ENCODE assay signal across 1 cellular context in genomic region chr20:38962898-38963484, GRCh38.
TF ChIP-seq lines count a peak whose summit lies in the region.

No MANE protein-coding gene starts in this region.

TF ChIP-seq in H1, 55 proteins besides CTCF, POLR2A, EP300 and RAD21 (continued from another document):
- TF ChIP-seq CREB1 (IDR thresholded peaks at IDR 0.05), result no peak
